In the genomic region with DNA sequence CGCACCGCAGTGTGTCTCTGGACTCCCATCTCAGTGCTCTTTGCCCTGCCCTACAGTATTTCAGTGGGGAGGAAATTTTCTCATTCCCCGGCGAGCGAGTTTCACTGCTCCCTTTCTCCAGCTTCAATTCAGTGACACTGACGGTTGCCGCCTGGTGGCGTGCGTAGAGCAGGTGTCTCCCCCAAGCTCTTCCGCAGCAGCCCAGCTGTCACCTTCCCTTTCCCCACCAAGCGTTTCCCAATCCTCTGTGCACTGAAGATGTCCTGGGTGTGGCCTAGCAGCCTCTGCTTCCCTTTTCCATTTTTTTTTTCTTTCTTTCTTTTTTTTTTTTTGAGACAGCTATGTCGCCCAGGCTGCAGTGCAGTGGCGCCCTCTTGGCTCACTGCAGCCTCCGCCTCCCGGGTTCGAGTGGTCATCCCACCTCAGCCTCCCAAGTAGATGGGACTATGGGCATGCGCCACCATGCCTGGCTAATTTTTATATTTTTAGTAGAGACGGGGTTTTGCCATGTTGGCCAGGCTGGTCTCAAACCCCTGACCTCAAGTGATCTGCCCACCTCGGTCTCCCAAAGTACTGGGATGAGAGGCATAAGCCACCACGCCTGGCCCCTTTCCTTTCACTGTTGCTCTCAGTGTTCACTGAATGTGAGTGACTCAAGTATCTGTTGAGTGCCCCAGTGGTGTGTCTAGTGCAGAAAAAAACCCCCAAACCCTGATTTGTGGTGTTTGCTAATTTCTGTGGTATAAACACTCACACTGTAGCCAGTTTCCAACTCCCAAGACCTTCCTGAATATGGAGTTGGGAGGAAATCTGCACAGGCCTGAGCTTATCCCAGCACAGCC, we compare ENCODE assay signal across 9 cellular contexts. TPM values are rescaled to one million over a fixed set of nuclear protein-coding genes. Genes with fewer than 3 reads are reported as not detected.
DNase-seq lines count a peak whose midpoint lies in the region; ATAC-seq and TF ChIP-seq lines count a peak whose summit lies in the region.
"Had no signal": no experiment of that assay in that cellular context is flagged by ENCODE, and none has a peak within 500 bp of the region (broad histone marks: within the 10 kb centered on the region; RNA-seq: fewer than 3 reads in every experiment).

No MANE protein-coding gene starts in this region.

- H2AFZ ChIP-seq in Loucy (ENCODE audit: low read length), result no peak overlapping the region

- peaks cover 38% of the 10 kb centered on the region for H3K4me1 Mint-ChIP-seq in activated T-helper 1 cell treated with anti-CD3 and anti-CD28 coated beads, Interleukin-12 subunit alpha, Interleukin-12 subunit beta, Interleukin-2, Interleukin-4 antibody, amounts not matched to agents 30 ng/mL and 10 ng/mL and 1 ng/mL, durations not matched to agents 14 hours and 24 hours and 36 hours (ENCODE audit: low read depth)
- peaks cover 0 to 39% (median 0%) of the 10 kb centered on the region in 7 donors for H3K4me1 Mint-ChIP-seq in naive thymus-derived CD4-positive, alpha-beta T cell

- H3K9me3 Mint-ChIP-seq in activated T-helper 1 cell treated with anti-CD3 and anti-CD28 coated beads, Interleukin-12 subunit alpha, Interleukin-12 subunit beta, Interleukin-2, Interleukin-4 antibody, amounts not matched to agents 30 ng/mL and 10 ng/mL and 1 ng/mL, durations not matched to agents 14 hours and 24 hours and 36 hours, result no peaks in the 10 kb centered on the region
- H3K9me3 Mint-ChIP-seq in naive thymus-derived CD4-positive, alpha-beta T cell, result no peaks in the 10 kb centered on the region

- H3K27ac Mint-ChIP-seq in activated T-helper 1 cell treated with anti-CD3 and anti-CD28 coated beads, Interleukin-12 subunit alpha, Interleukin-12 subunit beta, Interleukin-2, Interleukin-4 antibody, amounts not matched to agents 30 ng/mL and 10 ng/mL and 1 ng/mL, durations not matched to agents 14 hours and 24 hours and 36 hours, result peak overlapping the region; percentile 48
- peak overlapping the region in 2 of 9 donors; percentile 17 to 26 for H3K27ac Mint-ChIP-seq in naive thymus-derived CD4-positive, alpha-beta T cell

- H3K27me3 Mint-ChIP-seq in activated T-helper 1 cell treated with anti-CD3 and anti-CD28 coated beads, Interleukin-12 subunit alpha, Interleukin-12 subunit beta, Interleukin-2, Interleukin-4 antibody, amounts not matched to agents 30 ng/mL and 10 ng/mL and 1 ng/mL, durations not matched to agents 14 hours and 24 hours and 36 hours (ENCODE audit: insufficient read depth), result no peaks in the 10 kb centered on the region
- no peaks in the 10 kb centered on the region for H3K27me3 Mint-ChIP-seq in naive thymus-derived CD4-positive, alpha-beta T cell

- peak; percentile 77 for ATAC-seq in naive thymus-derived CD4-positive, alpha-beta T cell
- no peak for ATAC-seq in GM18858 (IDR thresholded peaks at IDR 0.05; ENCODE audit: unreplicated experiment)
- no peak for ATAC-seq in GM21390 (IDR thresholded peaks at IDR 0.05; ENCODE audit: unreplicated experiment)
- no peak for ATAC-seq in GM21360 (IDR thresholded peaks at IDR 0.05; ENCODE audit: unreplicated experiment)

- TF ChIP-seq CTCF in Loucy (conservative IDR thresholded peaks at IDR 0.05; ENCODE audit: low read length), result peak; percentile 21
- TF ChIP-seq CTCF in RWPE1 (conservative IDR thresholded peaks at IDR 0.05; ENCODE audit: low read depth), result no peak

- no peak overlapping the region for H3K4me2 ChIP-seq in Loucy (ENCODE audit: low read depth, low read length, poor library complexity, severe bottlenecking)

- no peaks in the 10 kb centered on the region for H4K20me1 ChIP-seq in Loucy (ENCODE audit: insufficient read depth, low read length, poor library complexity, severe bottlenecking)

- H3K9me3 ChIP-seq in Loucy (ENCODE audit: insufficient read depth, low read depth, low read length), result no peaks in the 10 kb centered on the region
- H3K9me3 ChIP-seq in naive thymus-derived CD4-positive, alpha-beta T cell (ENCODE audit: control insufficient read depth in 2 of 3, low read length in 3 of 3), result no peaks in the 10 kb centered on the region

- H3K4me3 Mint-ChIP-seq in activated T-helper 1 cell treated with anti-CD3 and anti-CD28 coated beads, Interleukin-12 subunit alpha, Interleukin-12 subunit beta, Interleukin-2, Interleukin-4 antibody, amounts not matched to agents 30 ng/mL and 10 ng/mL and 1 ng/mL, durations not matched to agents 14 hours and 24 hours and 36 hours, result no peak overlapping the region
- H3K4me3 Mint-ChIP-seq in naive thymus-derived CD4-positive, alpha-beta T cell, result no peak overlapping the region

- intact Hi-C loops in activated T-helper 1 cell treated with anti-CD3 and anti-CD28 coated beads, Interleukin-12 subunit alpha, Interleukin-12 subunit beta, Interleukin-2, Interleukin-4 antibody, amounts not matched to agents 30 ng/mL and 10 ng/mL and 1 ng/mL, durations not matched to agents 14 hours and 24 hours and 36 hours (cut with micrococcal nuclease), result no loop called here
- intact Hi-C loops in naive thymus-derived CD4-positive, alpha-beta T cell (cut with micrococcal nuclease), result loop anchor here in 1 of 2 donors (1.0 kb wide), 1 partner anchor 72 kb away; no protein-coding TSS in a partner anchor

- no peaks in the 10 kb centered on the region for H3K27me3 ChIP-seq in Loucy (ENCODE audit: insufficient read depth, low read length, poor library complexity, severe bottlenecking)
- H3K27me3 ChIP-seq in naive thymus-derived CD4-positive, alpha-beta T cell (ENCODE audit: control insufficient read depth in 2 of 2, insufficient read depth in 2 of 2, low read length in 2 of 2), result no peaks in the 10 kb centered on the region

- no peak overlapping the region for H3K27ac ChIP-seq in naive thymus-derived CD4-positive, alpha-beta T cell (ENCODE audit: low read depth, low read length)
- no peak overlapping the region for H3K27ac ChIP-seq in RWPE1

- no peak overlapping the region for H3K4me3 ChIP-seq in Loucy (ENCODE audit: low read length, poor library complexity, severe bottlenecking)
- no peak overlapping the region for H3K4me3 ChIP-seq in naive thymus-derived CD4-positive, alpha-beta T cell (ENCODE audit: low read length)
- H3K4me3 ChIP-seq: skin epidermis had no signal

- POLR2A ChIA-PET in naive thymus-derived CD4-positive, alpha-beta T cell (lab: Charles Lee), result interaction anchor here (0.6 to 1.2 kb wide), 7 partner anchors 18 to 62 kb away, joined by 3 to 5 read pairs (median 3); no protein-coding TSS in a partner anchor
- POLR2A ChIA-PET in RWPE1 (lab: Yijun Ruan, JAX; ENCODE audit: low non-redundant PET), result no interaction called here

- no peaks in the 10 kb centered on the region for H3F3A ChIP-seq in Loucy (ENCODE audit: low read depth)

- H3K9me2 ChIP-seq in Loucy (replicated peaks; ENCODE audit: low read depth, low read length), result no peaks in the 10 kb centered on the region

- CTCF ChIA-PET in naive thymus-derived CD4-positive, alpha-beta T cell (lab: Charles Lee), result interaction anchor here (0.6 to 3.4 kb wide), 6 partner anchors 12 to 79 kb away, joined by 3 to 35 read pairs (median 4); no protein-coding TSS in a partner anchor
- CTCF ChIA-PET in RWPE1 (lab: Yijun Ruan, JAX), result interaction anchor here (3.5 kb wide), 1 partner anchor 72 kb away, joined by 15 read pairs; no protein-coding TSS in a partner anchor

- H3K36me3 ChIP-seq in Loucy (ENCODE audit: insufficient read depth, low read length), result peaks cover 52% of the 10 kb centered on the region; the same call in 1 of the 2 replicates
- peaks cover 7 to 66% (median 16%) of the 10 kb centered on the region in 3 experiments for H3K36me3 ChIP-seq in naive thymus-derived CD4-positive, alpha-beta T cell (ENCODE audit: control insufficient read depth in 2 of 3, insufficient read depth in 3 of 3, low read length in 3 of 3)

- no peaks in the 10 kb centered on the region for H3K79me2 ChIP-seq in Loucy (ENCODE audit: insufficient read depth, low read length)

- peak; percentile 31 for DNase-seq in DMS153 (lab: John Stamatoyannopoulos, UW)
- DNase-seq in activated T-helper 1 cell treated with anti-CD3 and anti-CD28 coated beads, Interleukin-12 subunit alpha, Interleukin-12 subunit beta, Interleukin-2, Interleukin-4 antibody, amounts not matched to agents 30 ng/mL and 10 ng/mL and 1 ng/mL, durations not matched to agents 14 hours and 24 hours and 36 hours (ENCODE audit: low spot score), result no peak
- DNase-seq in naive thymus-derived CD4-positive, alpha-beta T cell, result peak in 1 of 9 donors; percentile 29
- no peak for DNase-seq in RWPE1 (ENCODE audit: low spot score)

- no peak overlapping the region for H3K9ac ChIP-seq in Loucy (ENCODE audit: low read depth, low read length, poor library complexity, severe bottlenecking)

- H3K36me3 Mint-ChIP-seq in activated T-helper 1 cell treated with anti-CD3 and anti-CD28 coated beads, Interleukin-12 subunit alpha, Interleukin-12 subunit beta, Interleukin-2, Interleukin-4 antibody, amounts not matched to agents 30 ng/mL and 10 ng/mL and 1 ng/mL, durations not matched to agents 14 hours and 24 hours and 36 hours (ENCODE audit: low read depth), result peaks cover 36% of the 10 kb centered on the region
- H3K36me3 Mint-ChIP-seq in naive thymus-derived CD4-positive, alpha-beta T cell, result peaks cover 8 to 29% (median 13%) of the 10 kb centered on the region in 5 donors

- no peaks in the 10 kb centered on the region for H3K4me1 ChIP-seq in Loucy (ENCODE audit: insufficient read depth, low read length, poor library complexity, severe bottlenecking)
- H3K4me1 ChIP-seq in naive thymus-derived CD4-positive, alpha-beta T cell (ENCODE audit: control insufficient read depth in 2 of 2, insufficient read depth in 2 of 2, low read length in 2 of 2), result peaks cover 0 to 9% of the 10 kb centered on the region in 2 donors

RNA-seq across cellular contexts. Expression of gene TNFRSF1B, which starts 30.1 kb away (rescaled TPM):
- total RNA-seq in activated T-helper 1 cell treated with anti-CD3 and anti-CD28 coated beads, Interleukin-12 subunit alpha, Interleukin-12 subunit beta, Interleukin-2, Interleukin-4 antibody, amounts not matched to agents 30 ng/mL and 10 ng/mL and 1 ng/mL, durations not matched to agents 14 hours and 24 hours and 36 hours, result 211 and 213 TPM in 2 replicates
- 100 to 1,000 TPM in 2 of 5 experiments, 10 to 100 TPM in 3; 38.6 to 278 (median 60.3) TPM for total RNA-seq in naive thymus-derived CD4-positive, alpha-beta T cell
- polyA plus RNA-seq in naive thymus-derived CD4-positive, alpha-beta T cell, result 10 to 100 TPM; 30.1 to 48.2 TPM

RNA-seq across cellular contexts. Expression of gene VPS13D, which starts 33.0 kb away (rescaled TPM):
- 33.6 and 35.7 TPM in 2 replicates for total RNA-seq in activated T-helper 1 cell treated with anti-CD3 and anti-CD28 coated beads, Interleukin-12 subunit alpha, Interleukin-12 subunit beta, Interleukin-2, Interleukin-4 antibody, amounts not matched to agents 30 ng/mL and 10 ng/mL and 1 ng/mL, durations not matched to agents 14 hours and 24 hours and 36 hours
- total RNA-seq in naive thymus-derived CD4-positive, alpha-beta T cell, result 10 to 100 TPM; 43.8 to 94.4 (median 77.3) TPM
- polyA plus RNA-seq in naive thymus-derived CD4-positive, alpha-beta T cell, result 10 to 100 TPM in 1 of 2 donors, 1 to 10 TPM in 1; 6.5 to 13.5 TPM
